ENCODE assay signal across 1 cellular context in the genomic region with DNA sequence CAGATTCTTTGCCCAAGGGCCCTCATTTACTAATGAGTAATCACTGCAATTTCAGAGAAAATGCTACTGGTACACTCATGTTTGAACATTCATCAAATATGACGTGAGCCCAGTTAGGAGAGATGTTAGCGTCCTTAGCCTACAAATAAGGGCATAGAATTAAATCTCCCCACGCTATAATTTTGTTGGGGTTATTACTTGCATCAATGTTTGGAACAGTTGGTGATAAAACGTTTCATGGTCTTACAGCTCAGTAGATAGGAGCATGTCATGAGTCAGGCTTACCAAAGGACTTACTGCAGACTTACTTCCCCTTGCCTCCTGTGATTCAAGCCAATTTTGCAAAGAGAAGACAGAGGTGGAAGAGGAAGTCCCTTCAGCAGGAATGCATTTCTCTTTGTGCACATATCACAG.
TF ChIP-seq lines count a peak whose summit lies in the region.

No MANE protein-coding gene starts in this region.

TF ChIP-seq in SK-N-SH treated with all-trans-retinoic acid at 6 μM for 48 hours, 23 proteins besides CTCF, POLR2A, EP300 and RAD21 (continued from another document):
- TF ChIP-seq, protein P1, sequence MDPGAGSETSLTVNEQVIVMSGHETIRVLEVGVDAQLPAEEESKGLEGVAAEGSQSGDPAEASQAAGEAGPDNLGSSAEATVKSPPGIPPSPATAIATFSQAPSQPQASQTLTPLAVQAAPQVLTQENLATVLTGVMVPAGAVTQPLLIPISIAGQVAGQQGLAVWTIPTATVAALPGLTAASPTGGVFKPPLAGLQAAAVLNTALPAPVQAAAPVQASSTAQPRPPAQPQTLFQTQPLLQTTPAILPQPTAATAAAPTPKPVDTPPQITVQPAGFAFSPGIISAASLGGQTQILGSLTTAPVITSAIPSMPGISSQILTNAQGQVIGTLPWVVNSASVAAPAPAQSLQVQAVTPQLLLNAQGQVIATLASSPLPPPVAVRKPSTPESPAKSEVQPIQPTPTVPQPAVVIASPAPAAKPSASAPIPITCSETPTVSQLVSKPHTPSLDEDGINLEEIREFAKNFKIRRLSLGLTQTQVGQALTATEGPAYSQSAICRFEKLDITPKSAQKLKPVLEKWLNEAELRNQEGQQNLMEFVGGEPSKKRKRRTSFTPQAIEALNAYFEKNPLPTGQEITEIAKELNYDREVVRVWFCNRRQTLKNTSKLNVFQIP (CRISPR knock-in tag; IDR thresholded peaks at IDR 0.05; ENCODE audit: borderline replicate concordance, low read depth): no peak
- TF ChIP-seq ZFP3 (CRISPR knock-in tag; IDR thresholded peaks at IDR 0.05) (no peak), BACH2 (CRISPR knock-in tag; IDR thresholded peaks at IDR 0.05; ENCODE audit: borderline replicate concordance) (no peak), ZNF565 (CRISPR knock-in tag; conservative IDR thresholded peaks at IDR 0.05; ENCODE audit: low read depth) (no peak), SNAI2 (CRISPR knock-in tag; IDR thresholded peaks at IDR 0.05) (no peak), PPARA (CRISPR knock-in tag; IDR thresholded peaks at IDR 0.05; ENCODE audit: borderline replicate concordance) (no peak), ESRRG (CRISPR knock-in tag; IDR thresholded peaks at IDR 0.05) (no peak), CSDC2 (CRISPR knock-in tag; IDR thresholded peaks at IDR 0.05) (no peak), ZNF8 (CRISPR knock-in tag; IDR thresholded peaks at IDR 0.05) (no peak), ZNF70 (CRISPR knock-in tag; IDR thresholded peaks at IDR 0.05) (no peak), ISL1 (CRISPR knock-in tag; IDR thresholded peaks at IDR 0.05) (no peak)
